Comparison of ENCODE assay signal across 27 cellular contexts in genomic region chr11:1545432-1545831, GRCh38. TPM values are rescaled to one million over a fixed set of nuclear protein-coding genes. Genes with fewer than 3 reads are reported as not detected.
"Had no signal": no experiment of that assay in that cellular context is flagged by ENCODE, and none has a peak within 500 bp of the region (broad histone marks: within the 10 kb centered on the region; RNA-seq: fewer than 3 reads in every experiment).

No MANE protein-coding gene starts in this region.

- ATAC-seq: activated T-cell treated with anti-CD3 and anti-CD28 coated beads, Interleukin-2, amount 50 U/mL, for 4 hours; K562; Panc1; SK-N-SH treated with all-trans-retinoic acid at 6 μM for 48 hours; T-helper 17 cell had no signal

- H3K9me3 Mint-ChIP-seq: activated CD4-positive, alpha-beta memory T cell treated with anti-CD3 and anti-CD28 coated beads for 36 hours; activated CD4-positive, alpha-beta T cell treated with anti-CD3 and anti-CD28 coated beads, Interleukin-2, amount 10 ng/mL, durations not matched to agents 7 days and 5 days; activated naive CD4-positive, alpha-beta T cell treated with anti-CD3 and anti-CD28 coated beads for 36 hours; activated naive CD8-positive, alpha-beta T cell treated with anti-CD3 and anti-CD28 coated beads, Interleukin-2, amount 10 ng/mL, durations not matched to agents 7 days and 5 days; activated T-cell treated with anti-CD3 and anti-CD28 coated beads, Interleukin-2, amount 50 U/mL, for 4 hours had no signal

- H3K27ac ChIP-seq: adrenal gland, breast epithelium, SJSA1 had no signal

- H3K4me3 ChIP-seq: adrenal gland, breast epithelium, K562, SJSA1 had no signal

- H3K36me3 Mint-ChIP-seq: activated CD4-positive, alpha-beta memory T cell treated with anti-CD3 and anti-CD28 coated beads for 36 hours; activated naive CD8-positive, alpha-beta T cell treated with anti-CD3 and anti-CD28 coated beads, Interleukin-2, amount 10 ng/mL, durations not matched to agents 7 days and 5 days had no signal

- H3K4me3 Mint-ChIP-seq: activated CD4-positive, alpha-beta memory T cell treated with anti-CD3 and anti-CD28 coated beads for 36 hours; activated CD4-positive, alpha-beta T cell treated with anti-CD3 and anti-CD28 coated beads, Interleukin-2, amount 10 ng/mL, durations not matched to agents 7 days and 5 days; activated naive CD4-positive, alpha-beta T cell treated with anti-CD3 and anti-CD28 coated beads for 36 hours; activated naive CD8-positive, alpha-beta T cell treated with anti-CD3 and anti-CD28 coated beads, Interleukin-2, amount 10 ng/mL, durations not matched to agents 7 days and 5 days had no signal

- H3K9me3 ChIP-seq: adrenal gland, breast epithelium, SJSA1 had no signal

- DNase-seq: activated CD4-positive, alpha-beta memory T cell treated with anti-CD3 and anti-CD28 coated beads for 36 hours; activated CD4-positive, alpha-beta T cell treated with anti-CD3 and anti-CD28 coated beads, Interleukin-2, amount 10 ng/mL, durations not matched to agents 7 days and 5 days; activated CD4-positive, CD25-positive, alpha-beta regulatory T cell; activated CD8-positive, alpha-beta memory T cell treated with anti-CD3 and anti-CD28 coated beads for 24 hours; activated effector memory CD4-positive, alpha-beta T cell treated with anti-CD3 and anti-CD28 coated beads, Interleukin-2, amount 50 U/mL, for 16 hours; activated naive CD4-positive, alpha-beta T cell treated with anti-CD3 and anti-CD28 coated beads for 36 hours; activated naive CD8-positive, alpha-beta T cell treated with anti-CD3 and anti-CD28 coated beads, Interleukin-2, amount 10 ng/mL, durations not matched to agents 7 days and 5 days; activated T-cell treated with anti-CD3 and anti-CD28 coated beads, Interleukin-2, amount 50 U/mL, for 4 hours; adrenal gland; anterior cingulate cortex; caudate nucleus; Karpas-422; MM.1S; NCI-H1105; NCI-H1436; NCI-H1694 treated with DMSO at 0.1 percent for 48 hours; NCI-H2029 treated with DMSO at 0.1 percent for 48 hours; NK-92 treated with Interleukin-12 subunit alpha and Interleukin-12 subunit beta, amount 100 ng/mL, for 24 hours; OCI-M1; Right ventricle myocardium superior; T-helper 17 cell; T-helper 9 cell had no signal

- FAIRE-seq: K562 had no signal

- H3K27ac Mint-ChIP-seq: activated CD4-positive, alpha-beta memory T cell treated with anti-CD3 and anti-CD28 coated beads for 36 hours; activated naive CD4-positive, alpha-beta T cell treated with anti-CD3 and anti-CD28 coated beads for 36 hours; activated naive CD8-positive, alpha-beta T cell treated with anti-CD3 and anti-CD28 coated beads, Interleukin-2, amount 10 ng/mL, durations not matched to agents 7 days and 5 days; T-helper 17 cell had no signal

- H3K36me3 ChIP-seq: adrenal gland, breast epithelium, SJSA1 had no signal

- H3K4me1 Mint-ChIP-seq: activated naive CD8-positive, alpha-beta T cell treated with anti-CD3 and anti-CD28 coated beads, Interleukin-2, amount 10 ng/mL, durations not matched to agents 7 days and 5 days had no signal

RNA-seq across cellular contexts. Expression of gene KRTAP5-1, which starts 39.7 kb away (rescaled TPM):
- total RNA-seq: activated CD4-positive, alpha-beta memory T cell treated with anti-CD3 and anti-CD28 coated beads for 36 hours; activated CD4-positive, alpha-beta T cell treated with anti-CD3 and anti-CD28 coated beads, Interleukin-2, amount 10 ng/mL, durations not matched to agents 7 days and 5 days; activated naive CD4-positive, alpha-beta T cell treated with anti-CD3 and anti-CD28 coated beads for 36 hours; activated naive CD8-positive, alpha-beta T cell treated with anti-CD3 and anti-CD28 coated beads, Interleukin-2, amount 10 ng/mL, durations not matched to agents 7 days and 5 days; activated T-cell treated with anti-CD3 and anti-CD28 coated beads, Interleukin-2, amount 50 U/mL, for 4 hours; adrenal gland; breast epithelium; K562; Right ventricle myocardium superior; SJSA1; T-helper 17 cell had no signal
- polyA plus RNA-seq: K562 had no signal

RNA-seq across cellular contexts. Expression of gene KRTAP5-2, which starts 52.7 kb away (rescaled TPM):
- total RNA-seq: activated CD4-positive, alpha-beta memory T cell treated with anti-CD3 and anti-CD28 coated beads for 36 hours; activated CD4-positive, alpha-beta T cell treated with anti-CD3 and anti-CD28 coated beads, Interleukin-2, amount 10 ng/mL, durations not matched to agents 7 days and 5 days; activated naive CD4-positive, alpha-beta T cell treated with anti-CD3 and anti-CD28 coated beads for 36 hours; activated naive CD8-positive, alpha-beta T cell treated with anti-CD3 and anti-CD28 coated beads, Interleukin-2, amount 10 ng/mL, durations not matched to agents 7 days and 5 days; activated T-cell treated with anti-CD3 and anti-CD28 coated beads, Interleukin-2, amount 50 U/mL, for 4 hours; adrenal gland; breast epithelium; K562; Right ventricle myocardium superior; SJSA1; T-helper 17 cell had no signal
- polyA plus RNA-seq: adrenal gland, K562 had no signal
